Comparison of ENCODE assay signal across 17 cellular contexts in the genomic region with DNA sequence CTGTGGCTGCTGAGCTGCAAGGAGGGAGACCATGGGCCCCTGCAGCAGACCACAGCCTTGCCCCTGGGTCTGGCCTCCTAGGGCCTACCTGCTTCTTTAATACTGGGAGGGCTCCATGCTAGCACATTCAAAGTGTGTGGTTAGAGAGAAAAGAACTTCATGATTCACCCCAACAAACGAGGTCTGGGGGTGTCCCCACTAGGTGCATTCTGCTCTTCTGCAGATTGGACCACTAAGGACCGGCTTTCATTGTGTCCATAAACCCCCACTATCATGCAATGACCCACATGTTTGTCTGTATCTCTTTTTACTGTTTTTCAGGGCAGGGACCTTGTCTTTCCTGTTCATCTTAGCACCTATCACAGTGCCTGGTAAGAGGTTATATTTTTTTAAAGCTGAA.
"Had no signal": no experiment of that assay in that cellular context is flagged by ENCODE, and none has a peak within 500 bp of the region (broad histone marks: within the 10 kb centered on the region; RNA-seq: fewer than 3 reads in every experiment).

No MANE protein-coding gene starts in this region.

- ATAC-seq: esophagus mucosa; heart left ventricle; naive thymus-derived CD4-positive, alpha-beta T cell; sciatic nerve had no signal

- H3K9me3 Mint-ChIP-seq: naive thymus-derived CD4-positive, alpha-beta T cell; neural crest cell; stimulated activated naive CD8-positive, alpha-beta T cell treated with anti-CD3 and anti-CD28 coated beads, Interleukin-15, Interleukin-2, amounts not matched to agents 100 ng/mL and 50 ng/mL, for 24 hours had no signal

- H3K4me3 Mint-ChIP-seq: naive thymus-derived CD4-positive, alpha-beta T cell; neural crest cell; stimulated activated naive CD8-positive, alpha-beta T cell treated with anti-CD3 and anti-CD28 coated beads, Interleukin-15, Interleukin-2, amounts not matched to agents 100 ng/mL and 50 ng/mL, for 24 hours had no signal

- H3K27me3 Mint-ChIP-seq: stimulated activated naive CD8-positive, alpha-beta T cell treated with anti-CD3 and anti-CD28 coated beads, Interleukin-15, Interleukin-2, amounts not matched to agents 100 ng/mL and 50 ng/mL, for 24 hours had no signal

- DNase-seq: dorsolateral prefrontal cortex; effector CD8-positive, alpha-beta T cell; heart left ventricle; hippocampal formation; kidney glomerular epithelial cell; mammary epithelial cell; naive thymus-derived CD4-positive, alpha-beta T cell; posterior cingulate gyrus; spleen; stimulated activated CD4-positive, alpha-beta T cell treated with anti-CD3 and anti-CD28 coated beads, Interleukin-15, amount 100 ng/mL, for 24 hours; stimulated activated CD4-positive, alpha-beta T cell treated with anti-CD3 and anti-CD28 coated beads, Interleukin-1b, Interleukin-23, amount 100 ng/mL, for 48 hours; stimulated activated CD4-positive, alpha-beta T cell treated with anti-CD3 and anti-CD28 coated beads, Interleukin-4, amount 100 ng/mL, for 24 hours; transverse colon had no signal

- H3K27ac Mint-ChIP-seq: naive thymus-derived CD4-positive, alpha-beta T cell; stimulated activated naive CD8-positive, alpha-beta T cell treated with anti-CD3 and anti-CD28 coated beads, Interleukin-15, Interleukin-2, amounts not matched to agents 100 ng/mL and 50 ng/mL, for 24 hours had no signal
